2 cellular contexts compared by ENCODE assay signal in the genomic region with DNA sequence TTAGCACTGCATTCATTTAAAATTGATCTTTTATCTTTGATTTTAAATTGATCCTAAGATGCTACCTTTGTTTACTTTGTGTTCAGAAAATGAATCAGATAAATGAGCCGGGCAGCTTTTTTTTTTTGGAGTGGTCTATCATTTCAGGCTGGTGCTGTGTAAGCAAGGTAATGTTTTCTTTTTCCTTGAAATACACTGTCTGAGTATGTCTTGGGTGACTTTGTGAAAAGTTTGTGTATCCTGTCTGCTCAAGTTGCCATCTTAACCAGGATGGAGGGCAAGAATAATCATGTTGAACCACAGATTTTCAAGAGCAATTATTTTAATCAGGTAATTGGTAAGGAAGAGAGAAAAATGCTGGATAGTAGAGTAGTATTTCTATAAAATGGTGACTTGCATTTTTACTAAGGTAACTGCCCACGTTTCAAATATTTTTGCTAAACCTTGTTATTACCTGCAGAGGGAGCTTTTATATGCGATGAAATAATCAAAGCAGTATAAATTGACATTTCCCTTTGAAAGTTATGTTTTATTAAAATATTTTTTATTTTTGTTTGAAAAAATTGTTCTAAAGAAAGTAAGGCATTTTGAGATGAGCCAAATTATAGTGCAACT.
TF ChIP-seq lines count a peak whose summit lies in the region.

No MANE protein-coding gene starts in this region.

TF ChIP-seq in HEK293, 187 proteins besides CTCF, POLR2A, EP300 and RAD21 (continued from another document):
- TF ChIP-seq PRDM6 (tag by site-specific recombination; IDR thresholded peaks at IDR 0.05), result peak; percentile 65
- TF ChIP-seq, protein P1, sequence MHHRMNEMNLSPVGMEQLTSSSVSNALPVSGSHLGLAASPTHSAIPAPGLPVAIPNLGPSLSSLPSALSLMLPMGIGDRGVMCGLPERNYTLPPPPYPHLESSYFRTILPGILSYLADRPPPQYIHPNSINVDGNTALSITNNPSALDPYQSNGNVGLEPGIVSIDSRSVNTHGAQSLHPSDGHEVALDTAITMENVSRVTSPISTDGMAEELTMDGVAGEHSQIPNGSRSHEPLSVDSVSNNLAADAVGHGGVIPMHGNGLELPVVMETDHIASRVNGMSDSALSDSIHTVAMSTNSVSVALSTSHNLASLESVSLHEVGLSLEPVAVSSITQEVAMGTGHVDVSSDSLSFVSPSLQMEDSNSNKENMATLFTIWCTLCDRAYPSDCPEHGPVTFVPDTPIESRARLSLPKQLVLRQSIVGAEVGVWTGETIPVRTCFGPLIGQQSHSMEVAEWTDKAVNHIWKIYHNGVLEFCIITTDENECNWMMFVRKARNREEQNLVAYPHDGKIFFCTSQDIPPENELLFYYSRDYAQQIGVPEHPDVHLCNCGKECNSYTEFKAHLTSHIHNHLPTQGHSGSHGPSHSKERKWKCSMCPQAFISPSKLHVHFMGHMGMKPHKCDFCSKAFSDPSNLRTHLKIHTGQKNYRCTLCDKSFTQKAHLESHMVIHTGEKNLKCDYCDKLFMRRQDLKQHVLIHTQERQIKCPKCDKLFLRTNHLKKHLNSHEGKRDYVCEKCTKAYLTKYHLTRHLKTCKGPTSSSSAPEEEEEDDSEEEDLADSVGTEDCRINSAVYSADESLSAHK (tag by site-specific recombination; IDR thresholded peaks at IDR 0.05), result no peak
TF ChIP-seq in HEK293: peak in this region for 1.

TF ChIP-seq in GM12878, 131 proteins besides CTCF, POLR2A, EP300 and RAD21 (continued from another document):
- TF ChIP-seq RB1 (IDR thresholded peaks at IDR 0.05; ENCODE audit: borderline replicate concordance) (no peak), TCF3 (IDR thresholded peaks at IDR 0.05; ENCODE audit: borderline replicate concordance, insufficient read depth, low read depth, low read length) (no peak), YY1 (IDR thresholded peaks at IDR 0.05; ENCODE audit: low read depth, low read length) (no peak)
